9 cellular contexts compared by ENCODE assay signal in genomic region chr1:206693029-206693428, GRCh38. TPM values are rescaled to one million over a fixed set of nuclear protein-coding genes. Genes with fewer than 3 reads are reported as not detected.
DNase-seq lines count a peak whose midpoint lies in the region; ATAC-seq and TF ChIP-seq lines count a peak whose summit lies in the region.
"Had no signal": no experiment of that assay in that cellular context is flagged by ENCODE, and none has a peak within 500 bp of the region (broad histone marks: within the 10 kb centered on the region; RNA-seq: fewer than 3 reads in every experiment).

No MANE protein-coding gene starts in this region.

- POLR2A ChIA-PET in SK-N-SH (lab: Yijun Ruan, JAX) = no interaction called here

- H3K36me3 ChIP-seq in BLaER1 (peaks cover 81% of the 10 kb centered on the region), SK-N-SH (replicated peaks in 1 of 2; ENCODE audit: control insufficient read depth in 1 of 2, insufficient read depth in 2 of 2, low read length in 1 of 2) (peaks cover 7 to 11% of the 10 kb centered on the region in 2 experiments), osteoblast (ENCODE audit: insufficient read depth, low read length) (peaks cover 17% of the 10 kb centered on the region)

- peak overlapping the region; percentile 90 for H3K4me2 ChIP-seq in BLaER1
- peak overlapping the region; percentile 75 for H3K4me2 ChIP-seq in SK-N-SH
- H3K4me2 ChIP-seq in osteoblast (ENCODE audit: insufficient read depth, low read length) = peak overlapping the region; percentile 56

- TF ChIP-seq CTCF in SK-N-SH (IDR thresholded peaks at IDR 0.05) (no peak), fibroblast of villous mesenchyme (IDR thresholded peaks at IDR 0.05; ENCODE audit: insufficient read depth, low read depth, low read length) (no peak), osteoblast (IDR thresholded peaks at IDR 0.05; ENCODE audit: extremely low read depth, low read depth, low read length) (no peak)

- peaks cover 100% of the 10 kb centered on the region for H4K20me1 ChIP-seq in BLaER1
- H4K20me1 ChIP-seq in SK-N-SH (ENCODE audit: insufficient read depth) = peaks cover 99% of the 10 kb centered on the region
- peaks cover 98% of the 10 kb centered on the region for H4K20me1 ChIP-seq in osteoblast (ENCODE audit: insufficient read depth, low read length)

- WGBS in SK-N-SH (ENCODE audit: low lambda C conversion rate) = 72% methylated on average over 10 of the region's 10 CpGs

- DNase-seq in SK-N-SH (no peak), fibroblast of villous mesenchyme (ENCODE audit: low read depth) (peak; percentile 73), osteoblast (ENCODE audit: insufficient read length, low spot score, missing footprints) (peak; percentile 85), islet precursor cell (no peak), GDM1 (lab: John Stamatoyannopoulos, UW) (no peak)
- DNase-seq: activated naive CD8-positive, alpha-beta T cell treated with anti-CD3 and anti-CD28 coated beads, Interleukin-2, amount 10 ng/mL, durations not matched to agents 7 days and 5 days had no signal

- no peaks in the 10 kb centered on the region for H3F3A ChIP-seq in SK-N-SH (replicated peaks; ENCODE audit: insufficient read depth)

- H3K27ac ChIP-seq in BLaER1 (peak overlapping the region; percentile 73), SK-N-SH (ENCODE audit: low read depth in 2 of 2, low read length in 1 of 2) (peak overlapping the region; percentile 45 to 69), osteoblast (ENCODE audit: low read depth, low read length) (peak overlapping the region; percentile 91)

- peaks cover 100% of the 10 kb centered on the region for H3K79me2 ChIP-seq in SK-N-SH (ENCODE audit: insufficient read depth)
- H3K79me2 ChIP-seq in osteoblast (ENCODE audit: insufficient read depth, low read length) = peaks cover 100% of the 10 kb centered on the region

- H3K27me3 ChIP-seq in BLaER1 = no peaks in the 10 kb centered on the region
- no peaks in the 10 kb centered on the region for H3K27me3 ChIP-seq in SK-N-SH (ENCODE audit: insufficient read depth)
- H3K27me3 ChIP-seq in osteoblast (ENCODE audit: insufficient read depth, low read length) = no peaks in the 10 kb centered on the region

- H2AFZ ChIP-seq in SK-N-SH (ENCODE audit: low read depth) (no peak overlapping the region), osteoblast (ENCODE audit: low read length) (no peak overlapping the region)

- H3K4me1 ChIP-seq in BLaER1 (peaks cover 99% of the 10 kb centered on the region), SK-N-SH (ENCODE audit: control insufficient read depth in 1 of 2, insufficient read depth in 2 of 2, low read depth in 1 of 2, low read length in 1 of 2) (peaks cover 43 to 51% of the 10 kb centered on the region in 2 experiments), osteoblast (ENCODE audit: insufficient read depth, low read length) (peaks cover 58% of the 10 kb centered on the region)

- ATAC-seq in HG03097 (IDR thresholded peaks at IDR 0.05; ENCODE audit: low FRiP score, unreplicated experiment) (no peak), GM18867 (IDR thresholded peaks at IDR 0.05; ENCODE audit: unreplicated experiment) (no peak)

- H3K9me3 ChIP-seq in BLaER1 = peaks cover 8% of the 10 kb centered on the region; the same call in 1 of the 2 replicates
- no peaks in the 10 kb centered on the region for H3K9me3 ChIP-seq in SK-N-SH
- no peaks in the 10 kb centered on the region for H3K9me3 ChIP-seq in osteoblast (ENCODE audit: low read depth, low read length)

- H3K9ac ChIP-seq in BLaER1 (peak overlapping the region; percentile 74), SK-N-SH (no peak overlapping the region)

- CTCF ChIA-PET in SK-N-SH (lab: Yijun Ruan, JAX) = interaction anchor here (1.2 to 2.9 kb wide), 4 partner anchors 13 to 254 kb away, joined by 3 to 13 read pairs (median 4); partner anchors contain the start of gene PIGR

- no peak for TF ChIP-seq RAD21 in SK-N-SH (IDR thresholded peaks at IDR 0.05; ENCODE audit: low read length)

- H3K4me3 ChIP-seq in BLaER1 = peak overlapping the region; percentile 47
- no peak overlapping the region for H3K4me3 ChIP-seq in SK-N-SH (ENCODE audit: low read depth in 2 of 2, low read length in 1 of 2)
- no peak overlapping the region for H3K4me3 ChIP-seq in fibroblast of villous mesenchyme (ENCODE audit: low read depth, low read length)
- peak overlapping the region; percentile 10 for H3K4me3 ChIP-seq in osteoblast (ENCODE audit: insufficient read depth, low read length)

- no peaks in the 10 kb centered on the region for H3K9me2 ChIP-seq in SK-N-SH

- TF ChIP-seq EP300 in SK-N-SH (IDR thresholded peaks at IDR 0.05; ENCODE audit: borderline replicate concordance in 1 of 2, low read depth in 1 of 2, low read length in 1 of 2) = no peak

TF ChIP-seq in SK-N-SH, 30 proteins besides CTCF, POLR2A, EP300 and RAD21:
- TF ChIP-seq NFIC (IDR thresholded peaks at IDR 0.05; ENCODE audit: borderline replicate concordance) (no peak; the same call in 1 of the 2 replicates), USF1 (IDR thresholded peaks at IDR 0.05; ENCODE audit: borderline replicate concordance, low read depth) (no peak), PBX3 (IDR thresholded peaks at IDR 0.05) (no peak), MEF2A (IDR thresholded peaks at IDR 0.05; ENCODE audit: borderline replicate concordance, low read depth) (peak; percentile 89; the same call in 1 of the 2 replicates), RCOR1 (IDR thresholded peaks at IDR 0.05; ENCODE audit: low read length) (no peak), SIN3A (IDR thresholded peaks at IDR 0.05; ENCODE audit: borderline replicate concordance, low read depth, low read length) (no peak), CHD2 (IDR thresholded peaks at IDR 0.05; ENCODE audit: low read length, partially characterized antibody) (no peak), TCF12 (IDR thresholded peaks at IDR 0.05) (0 out of 2 replicates have a peak, but pooled peaks have one; percentile 15), FOXJ3 (CRISPR knock-in tag; IDR thresholded peaks at IDR 0.05) (no peak), GATA2 (CRISPR knock-in tag; IDR thresholded peaks at IDR 0.05) (no peak), SMC3 (IDR thresholded peaks at IDR 0.05; ENCODE audit: low read depth, low read length) (no peak)

RNA-seq across cellular contexts. Expression of gene MAPKAPK2, which starts 8.3 kb away (rescaled TPM):
- polyA plus RNA-seq in SK-N-SH (2012; rRNA removed) = 45.9 and 46.8 TPM in 2 replicates
- 34.8 and 47.6 TPM in 2 replicates for polyA plus RNA-seq in SK-N-SH (2012; cell fraction: cytosol; rRNA removed)
- 75.5 and 84.1 TPM in 2 replicates for polyA plus RNA-seq in SK-N-SH (2012; cell fraction: nucleus; rRNA removed)
- total RNA-seq in fibroblast of villous mesenchyme (45.3 and 46.4 TPM in 2 replicates), osteoblast (38.0 and 40.1 TPM in 2 replicates)

RNA-seq across cellular contexts. Expression of gene DYRK3, which starts 57.7 kb away (rescaled TPM):
- polyA plus RNA-seq in SK-N-SH (2012; rRNA removed) = 3.6 and 5.8 TPM in 2 replicates
- 5.1 and 5.5 TPM in 2 replicates for polyA plus RNA-seq in SK-N-SH (2012; cell fraction: cytosol; rRNA removed)
- polyA plus RNA-seq in SK-N-SH (2012; cell fraction: nucleus; rRNA removed) = 3.8 and 6.9 TPM in 2 replicates
- 37.4 and 46.2 TPM in 2 replicates for total RNA-seq in fibroblast of villous mesenchyme
- total RNA-seq in osteoblast = 52.1 and 54.8 TPM in 2 replicates

Comparison
In these comparisons a context has a peak if more than half of its experiments do, and no peak if none do; other contexts are left out.
1. H3K4me3 ChIP-seq: peak in BLaER1 (single experiment) and osteoblast (single experiment); none in SK-N-SH (0 of 2) and fibroblast of villous mesenchyme (single experiment).
2. DNase-seq: peak in fibroblast of villous mesenchyme (single experiment) and osteoblast (single experiment); none in SK-N-SH (single experiment), islet precursor cell (single experiment) and GDM1 (single experiment).
3. Peak in every context shown above with its lines, with median percentiles within 50 percentile points of each other: H3K27ac ChIP-seq and H3K4me2 ChIP-seq.